23 cellular contexts compared by ENCODE assay signal in the genomic region with DNA sequence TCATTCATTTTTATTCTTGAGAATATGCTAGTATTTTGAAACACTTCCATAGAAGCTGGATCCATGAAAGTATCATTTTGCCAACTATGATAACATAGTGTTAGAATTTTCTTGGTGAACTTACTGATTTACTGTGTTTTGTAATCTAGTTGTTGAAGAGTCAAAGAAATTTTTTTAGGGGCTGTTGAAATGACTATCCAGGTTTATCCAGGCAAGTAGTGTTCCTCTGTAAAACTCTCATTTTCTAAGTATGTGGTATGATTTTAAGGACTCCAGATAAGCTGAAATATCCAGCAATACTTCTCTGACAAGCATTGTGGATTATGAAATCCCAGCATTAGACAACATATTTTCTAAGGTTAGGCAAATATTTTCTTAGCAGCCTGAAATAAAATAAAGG.
"Had no signal": no experiment of that assay in that cellular context is flagged by ENCODE, and none has a peak within 500 bp of the region (broad histone marks: within the 10 kb centered on the region; RNA-seq: fewer than 3 reads in every experiment).

No MANE protein-coding gene starts in this region.

- H3K27me3 ChIP-seq: neural progenitor cell, pancreas, right lobe of liver, sigmoid colon, stomach, thyroid gland, tibial nerve, upper lobe of left lung, uterus had no signal

- DNase-seq: naive thymus-derived CD4-positive, alpha-beta T cell; natural killer cell; occipital lobe; pancreas; psoas muscle; right cardiac atrium; right lobe of liver; sigmoid colon; small intestine; stimulated activated CD4-positive, alpha-beta T cell treated with anti-CD3 and anti-CD28 coated beads, Interleukin-15, amount 100 ng/mL, for 24 hours; stimulated activated CD4-positive, alpha-beta T cell treated with anti-CD3 and anti-CD28 coated beads, Interleukin-2, amount 100 ng/mL, for 24 hours; stimulated activated CD4-positive, alpha-beta T cell treated with anti-CD3 and anti-CD28 coated beads, Interleukin-2, amount 100 ng/mL, for 48 hours; stimulated activated CD4-positive, alpha-beta T cell treated with anti-CD3 and anti-CD28 coated beads, Interleukin-4, amount 100 ng/mL, for 24 hours; stimulated activated naive B cell treated with anti-CD40 and anti-IgM and Interleukin-4, amounts not matched to agents 10 μg/mL and 1 μg/mL and 100 μg/mL, for 72 hours; stimulated activated naive CD4-positive, alpha-beta T cell treated with Interleukin-2 at 50 U/mL for 16 hours; stomach; thyroid gland; upper lobe of left lung; uterus had no signal

- H3K4me1 ChIP-seq: neural progenitor cell, pancreas, psoas muscle, right lobe of liver, sigmoid colon, stomach, thyroid gland, tibial nerve, upper lobe of left lung, uterus had no signal

- H3K27ac ChIP-seq: neural progenitor cell, pancreas, psoas muscle, right lobe of liver, sigmoid colon, stomach, thoracic aorta, thyroid gland, tibial nerve, upper lobe of left lung, uterus had no signal

- H3K4me2 ChIP-seq: neural progenitor cell had no signal

- H3K9me3 ChIP-seq: pancreas, psoas muscle, right lobe of liver, sigmoid colon, stomach, thoracic aorta, thyroid gland, tibial nerve, upper lobe of left lung, uterus had no signal

- H3K36me3 ChIP-seq: neural progenitor cell, pancreas, right lobe of liver, sigmoid colon, stomach, thoracic aorta, thyroid gland, tibial nerve, upper lobe of left lung, uterus had no signal

- ATAC-seq: naive thymus-derived CD4-positive, alpha-beta T cell; natural killer cell; pancreas; psoas muscle; right cardiac atrium; right lobe of liver; stimulated activated effector memory CD8-positive, alpha-beta T cell treated with anti-CD3 and anti-CD28 coated beads, Interleukin-12 subunit alpha, Interleukin-12 subunit beta, amount 100 ng/mL, for 72 hours; stimulated activated naive B cell treated with anti-CD40 and anti-IgM and Interleukin-4, amounts not matched to agents 10 μg/mL and 1 μg/mL and 100 μg/mL, for 72 hours had no signal

- H2AFZ ChIP-seq: neural progenitor cell had no signal

- H3K9ac ChIP-seq: neural progenitor cell had no signal

- H3K4me3 ChIP-seq: neural progenitor cell, pancreas, psoas muscle, right lobe of liver, sigmoid colon, stomach, thoracic aorta, thyroid gland, tibial nerve, upper lobe of left lung, uterus had no signal
